In the genomic region with DNA sequence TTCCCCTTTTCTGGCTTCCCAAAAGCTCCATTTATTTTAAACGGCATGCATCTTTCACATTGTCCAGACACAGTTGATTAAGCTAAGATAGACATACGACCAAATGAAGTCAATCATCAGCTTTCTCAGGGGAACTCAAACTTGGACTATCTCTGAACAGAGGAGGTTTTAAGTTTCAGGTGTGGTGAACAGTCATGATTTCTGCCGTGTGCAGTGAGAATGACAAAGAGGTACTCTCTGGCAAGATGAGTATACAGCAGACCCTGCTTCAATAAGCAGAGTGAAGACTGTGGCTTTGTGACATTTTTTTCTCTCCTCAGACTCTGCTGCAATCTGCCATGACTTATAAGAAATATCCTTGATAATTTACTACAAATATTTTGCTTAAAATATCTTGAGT, we compare ENCODE assay signal across 25 cellular contexts.
A peak's percentile ranks its signal among the peaks of the same experiment; 100 is the strongest.
DNase-seq lines count a peak whose midpoint lies in the region; ATAC-seq, FAIRE-seq and TF ChIP-seq lines count a peak whose summit lies in the region.
"Had no signal": no experiment of that assay in that cellular context is flagged by ENCODE, and none has a peak within 500 bp of the region (broad histone marks: within the 10 kb centered on the region; RNA-seq: fewer than 3 reads in every experiment).

No MANE protein-coding gene starts in this region.

- no peak overlapping the region for H3K27ac ChIP-seq in effector memory CD4-positive, alpha-beta T cell (ENCODE audit: insufficient read depth, low read length, poor library complexity, severe bottlenecking)
- H3K27ac ChIP-seq: 22Rv1; A549; BLaER1 treated with 17β-estradiol and CSF1 and Interleukin-3, amounts not matched to agents 10 nM and 100 nM; C4-2B had no signal

- H3K9me3 Mint-ChIP-seq in mesothelial cell of epicardium (peaks cover under 1% of the 10 kb centered on the region), osteocyte (ENCODE audit: unreplicated experiment) (no peaks in the 10 kb centered on the region)

- TF ChIP-seq CTCF in mesothelial cell of epicardium (IDR thresholded peaks at IDR 0.05; ENCODE audit: unreplicated experiment) (no peak), osteocyte (IDR thresholded peaks at IDR 0.05) (no peak)

- ATAC-seq in GM18868 (IDR thresholded peaks at IDR 0.05; ENCODE audit: unreplicated experiment), result peak; percentile 54
- no peak for ATAC-seq in GM18907 (IDR thresholded peaks at IDR 0.05; ENCODE audit: unreplicated experiment)
- ATAC-seq: A549; CD8-positive, alpha-beta T cell had no signal

- peak; percentile 16 for FAIRE-seq in HTR-8/SVneo (lab: Jason Lieb, UNC)
- FAIRE-seq: A549, D721Med, G401.6, GM12891, GM18507, GM19239 had no signal

- H3K27ac Mint-ChIP-seq in mesothelial cell of epicardium, result peak overlapping the region; percentile 19
- H3K27ac Mint-ChIP-seq in osteocyte (ENCODE audit: unreplicated experiment), result peak overlapping the region; percentile 49
- H3K27ac Mint-ChIP-seq: B cell; CD4-positive, alpha-beta T cell; CD8-positive, alpha-beta T cell had no signal

- H3K36me3 Mint-ChIP-seq in mesothelial cell of epicardium (no peaks in the 10 kb centered on the region), osteocyte (ENCODE audit: unreplicated experiment) (no peaks in the 10 kb centered on the region)
- H3K36me3 Mint-ChIP-seq: CD8-positive, alpha-beta T cell had no signal

- no peak overlapping the region for H3K4me3 Mint-ChIP-seq in mesothelial cell of epicardium
- H3K4me3 Mint-ChIP-seq in osteocyte (ENCODE audit: unreplicated experiment), result no peak overlapping the region
- H3K4me3 Mint-ChIP-seq: B cell; CD4-positive, alpha-beta T cell; CD8-positive, alpha-beta T cell had no signal

- H3K27me3 Mint-ChIP-seq in mesothelial cell of epicardium (ENCODE audit: low read depth), result no peaks in the 10 kb centered on the region
- no peaks in the 10 kb centered on the region for H3K27me3 Mint-ChIP-seq in osteocyte (ENCODE audit: unreplicated experiment)
- H3K27me3 Mint-ChIP-seq: B cell; CD4-positive, alpha-beta T cell had no signal

- no peaks in the 10 kb centered on the region for H3K36me3 ChIP-seq in effector memory CD4-positive, alpha-beta T cell (ENCODE audit: control insufficient read depth, insufficient read depth, low read length)
- H3K36me3 ChIP-seq: BLaER1 treated with 17β-estradiol and CSF1 and Interleukin-3, amounts not matched to agents 10 nM and 100 nM had no signal

- no peak overlapping the region for H3K4me3 ChIP-seq in effector memory CD4-positive, alpha-beta T cell (ENCODE audit: insufficient read depth, low read depth, low read length, poor library complexity, severe bottlenecking)
- H3K4me3 ChIP-seq: A549; BLaER1 treated with 17β-estradiol and CSF1 and Interleukin-3, amounts not matched to agents 10 nM and 100 nM had no signal

- H3K4me1 Mint-ChIP-seq in mesothelial cell of epicardium (peaks cover 60% of the 10 kb centered on the region), osteocyte (ENCODE audit: unreplicated experiment) (peaks cover 78% of the 10 kb centered on the region)
- H3K4me1 Mint-ChIP-seq: B cell had no signal

- H3K4me1 ChIP-seq in effector memory CD4-positive, alpha-beta T cell (ENCODE audit: control insufficient read depth, insufficient read depth, low read length, poor library complexity, severe bottlenecking), result no peaks in the 10 kb centered on the region
- H3K4me1 ChIP-seq: A549; BLaER1 treated with 17β-estradiol and CSF1 and Interleukin-3, amounts not matched to agents 10 nM and 100 nM; Caco-2 had no signal

- no peaks in the 10 kb centered on the region for H3K9me3 ChIP-seq in effector memory CD4-positive, alpha-beta T cell (ENCODE audit: control insufficient read depth, low read length)
- H3K9me3 ChIP-seq: A549; BLaER1 treated with 17β-estradiol and CSF1 and Interleukin-3, amounts not matched to agents 10 nM and 100 nM; Caco-2 had no signal

- no peaks in the 10 kb centered on the region for H3K27me3 ChIP-seq in effector memory CD4-positive, alpha-beta T cell (replicated peaks; ENCODE audit: control insufficient read depth, insufficient read depth, low read length, poor library complexity, severe bottlenecking)
- H3K27me3 ChIP-seq: BLaER1 treated with 17β-estradiol and CSF1 and Interleukin-3, amounts not matched to agents 10 nM and 100 nM had no signal

- DNase-seq in HTR-8/SVneo (ENCODE audit: insufficient read length, low spot score) (no peak), mesothelial cell of epicardium (ENCODE audit: low spot score in 2 of 2, unreplicated experiment in 2 of 2) (no peak), osteocyte (ENCODE audit: extremely low spot score, unreplicated experiment) (no peak), NOMO-1 (lab: John Stamatoyannopoulos, UW; ENCODE audit: unreplicated experiment in 2 of 2) (no peak), NCI-H82 treated with DMSO at 0.1 percent for 48 hours (lab: John Stamatoyannopoulos, UW; ENCODE audit: unreplicated experiment) (no peak)
- no peak for DNase-seq in effector memory CD4-positive, alpha-beta T cell
- DNase-seq: AML-193; Caco-2; Calu3; CD4-positive, alpha-beta T cell; CD8-positive, alpha-beta T cell; DMS79 treated with DMSO at 0.1 percent for 48 hours; GF-D8 had no signal
